In the genomic region with DNA sequence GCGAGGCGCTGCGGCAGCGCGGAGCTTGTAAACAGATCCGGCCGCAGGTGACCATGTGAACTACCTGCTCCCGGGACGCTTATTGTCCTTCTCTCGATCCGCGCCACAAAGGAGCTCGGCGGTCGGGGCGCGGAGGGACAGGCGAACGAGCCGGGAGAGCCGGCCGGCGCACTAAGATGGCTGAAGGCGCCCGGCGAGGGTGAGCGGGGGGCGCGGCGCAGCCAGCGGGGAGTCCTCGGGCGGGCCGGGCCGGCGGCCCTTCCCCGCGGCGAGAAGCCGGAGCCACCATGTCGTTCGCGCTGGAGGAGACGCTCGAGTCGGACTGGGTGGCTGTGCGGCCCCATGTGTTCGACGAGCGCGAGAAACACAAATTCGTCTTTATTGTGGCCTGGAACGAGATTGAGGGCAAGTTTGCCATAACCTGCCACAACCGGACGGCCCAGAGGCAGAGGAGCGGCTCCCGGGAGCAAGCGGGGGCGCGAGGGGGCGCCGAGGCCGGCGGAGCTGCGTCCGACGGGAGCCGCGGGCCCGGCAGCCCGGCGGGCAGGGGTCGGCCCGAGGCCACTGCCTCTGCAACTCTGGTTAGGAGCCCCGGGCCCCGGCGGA, we compare ENCODE assay signal across 8 cellular contexts. TPM values are rescaled to one million over a fixed set of nuclear protein-coding genes. Genes with fewer than 3 reads are reported as not detected.
DNase-seq lines count a peak whose midpoint lies in the region; ATAC-seq and TF ChIP-seq lines count a peak whose summit lies in the region.

No MANE protein-coding gene starts in this region.

- peak overlapping the region; percentile 77 for H2AFZ ChIP-seq in OCI-LY3 (ENCODE audit: low read depth, low read length)

- peak; percentile 55 for DNase-seq in activated CD8-positive, alpha-beta memory T cell treated with anti-CD3 and anti-CD28 coated beads, Interleukin-2, amount 10 ng/mL, durations not matched to agents 7 days and 5 days
- DNase-seq in activated CD8-positive, alpha-beta memory T cell treated with anti-CD3 and anti-CD28 coated beads for 24 hours: no peak
- DNase-seq in activated naive CD8-positive, alpha-beta T cell treated with anti-CD3 and anti-CD28 coated beads for 36 hours: peak; percentile 51
- DNase-seq in right atrium auricular region (ENCODE audit: low spot score): no peak
- DNase-seq in sciatic nerve (ENCODE audit: low spot score): no peak
- DNase-seq in NCI-H446 treated with DMSO at 0.1 percent for 48 hours (lab: John Stamatoyannopoulos, UW): no peak

- peaks cover 2% of the 10 kb centered on the region for H3K36me3 Mint-ChIP-seq in activated CD8-positive, alpha-beta memory T cell treated with anti-CD3 and anti-CD28 coated beads, Interleukin-2, amount 10 ng/mL, durations not matched to agents 7 days and 5 days
- H3K36me3 Mint-ChIP-seq in activated naive CD8-positive, alpha-beta T cell treated with anti-CD3 and anti-CD28 coated beads for 36 hours: peaks cover 3% of the 10 kb centered on the region

- no peaks in the 10 kb centered on the region for H3K9me3 Mint-ChIP-seq in activated CD8-positive, alpha-beta memory T cell treated with anti-CD3 and anti-CD28 coated beads, Interleukin-2, amount 10 ng/mL, durations not matched to agents 7 days and 5 days (ENCODE audit: low read depth)
- no peaks in the 10 kb centered on the region for H3K9me3 Mint-ChIP-seq in activated naive CD8-positive, alpha-beta T cell treated with anti-CD3 and anti-CD28 coated beads for 36 hours

- peaks cover 27% of the 10 kb centered on the region for H3K4me1 Mint-ChIP-seq in activated CD8-positive, alpha-beta memory T cell treated with anti-CD3 and anti-CD28 coated beads, Interleukin-2, amount 10 ng/mL, durations not matched to agents 7 days and 5 days
- H3K4me1 Mint-ChIP-seq in activated naive CD8-positive, alpha-beta T cell treated with anti-CD3 and anti-CD28 coated beads for 36 hours: peaks cover 25% of the 10 kb centered on the region

- peaks cover 22% of the 10 kb centered on the region for H3K79me2 ChIP-seq in OCI-LY3 (ENCODE audit: low read length)

- H3K9me3 ChIP-seq in OCI-LY3 (ENCODE audit: insufficient read depth, low read length): no peaks in the 10 kb centered on the region
- H3K9me3 ChIP-seq in right atrium auricular region: no peaks in the 10 kb centered on the region

- peak overlapping the region; percentile 75 for H3K9ac ChIP-seq in OCI-LY3 (ENCODE audit: low read length)

- H3K4me2 ChIP-seq in OCI-LY3 (ENCODE audit: low read length): peak overlapping the region; percentile 88

- peak; percentile 40 for ATAC-seq in activated CD8-positive, alpha-beta memory T cell treated with anti-CD3 and anti-CD28 coated beads, Interleukin-2, amount 10 ng/mL, durations not matched to agents 7 days and 5 days
- ATAC-seq in HG02852 (IDR thresholded peaks at IDR 0.05; ENCODE audit: unreplicated experiment): peak; percentile 26
- ATAC-seq in sciatic nerve: peak; percentile 4

- CTCF ChIA-PET in activated CD8-positive, alpha-beta memory T cell treated with anti-CD3 and anti-CD28 coated beads, Interleukin-2, amount 10 ng/mL, durations not matched to agents 7 days and 5 days (lab: Charles Lee): interaction anchor here (0.8 to 1.9 kb wide), 2 partner anchors 11 to 13 kb away, joined by 3 to 4 read pairs; no protein-coding TSS in a partner anchor

- peak overlapping the region; percentile 94 for H3K4me3 ChIP-seq in OCI-LY3 (ENCODE audit: low read length)
- peak overlapping the region; percentile 66 to 70 for H3K4me3 ChIP-seq in right atrium auricular region

- H3K4me1 ChIP-seq in OCI-LY3 (ENCODE audit: low read length) (peaks cover 15% of the 10 kb centered on the region), right atrium auricular region (peaks cover 0 to 26% of the 10 kb centered on the region in 2 donors)

- peak overlapping the region; percentile 93 for H3K4me3 Mint-ChIP-seq in activated CD8-positive, alpha-beta memory T cell treated with anti-CD3 and anti-CD28 coated beads, Interleukin-2, amount 10 ng/mL, durations not matched to agents 7 days and 5 days
- H3K4me3 Mint-ChIP-seq in activated naive CD8-positive, alpha-beta T cell treated with anti-CD3 and anti-CD28 coated beads for 36 hours: peak overlapping the region; percentile 88

- H3K27me3 ChIP-seq in OCI-LY3 (ENCODE audit: low read depth, low read length) (no peaks in the 10 kb centered on the region), right atrium auricular region (no peaks in the 10 kb centered on the region)

- TF ChIP-seq CTCF in OCI-LY3 (IDR thresholded peaks at IDR 0.05; ENCODE audit: low read depth, low read length) (no peak), right atrium auricular region (IDR thresholded peaks at IDR 0.05) (no peak)

- no peaks in the 10 kb centered on the region for H3K27me3 Mint-ChIP-seq in activated CD8-positive, alpha-beta memory T cell treated with anti-CD3 and anti-CD28 coated beads, Interleukin-2, amount 10 ng/mL, durations not matched to agents 7 days and 5 days
- no peaks in the 10 kb centered on the region for H3K27me3 Mint-ChIP-seq in activated naive CD8-positive, alpha-beta T cell treated with anti-CD3 and anti-CD28 coated beads for 36 hours

- H3K36me3 ChIP-seq in OCI-LY3 (replicated peaks; ENCODE audit: low read depth, low read length) (no peaks in the 10 kb centered on the region), right atrium auricular region (no peaks in the 10 kb centered on the region)

- peak overlapping the region; percentile 90 for H3K27ac Mint-ChIP-seq in activated CD8-positive, alpha-beta memory T cell treated with anti-CD3 and anti-CD28 coated beads, Interleukin-2, amount 10 ng/mL, durations not matched to agents 7 days and 5 days
- peak overlapping the region; percentile 86 for H3K27ac Mint-ChIP-seq in activated naive CD8-positive, alpha-beta T cell treated with anti-CD3 and anti-CD28 coated beads for 36 hours

- peaks cover 10% of the 10 kb centered on the region; the same call in 1 of the 2 replicates for H4K20me1 ChIP-seq in OCI-LY3 (ENCODE audit: insufficient read depth, low read length)

- intact Hi-C loops in sciatic nerve (cut with DNase I): loop anchor here (5.0 kb wide), 1 partner anchor 1831 kb away; no protein-coding TSS in a partner anchor

- peak overlapping the region; percentile 27; the same call in 1 of the 2 replicates for H3K27ac ChIP-seq in OCI-LY3 (ENCODE audit: low read length)
- peak overlapping the region; percentile 94 to 95 for H3K27ac ChIP-seq in right atrium auricular region

RNA-seq across cellular contexts. Expression of gene JMY, which starts 0.5 kb away (rescaled TPM):
- 1 to 10 TPM; 5.1 to 6.1 TPM for total RNA-seq in activated CD8-positive, alpha-beta memory T cell treated with anti-CD3 and anti-CD28 coated beads, Interleukin-2, amount 10 ng/mL, durations not matched to agents 7 days and 5 days
- 1 to 10 TPM; 4.3 to 4.6 TPM for total RNA-seq in activated naive CD8-positive, alpha-beta T cell treated with anti-CD3 and anti-CD28 coated beads for 36 hours
- total RNA-seq in right atrium auricular region (10 to 100 TPM; 10.6 to 13.6 TPM), sciatic nerve (20.6 TPM)

Comparison
In these comparisons a context has a peak if more than half of its experiments do, and no peak if none do; other contexts are left out.
1. DNase-seq: peak in activated CD8-positive, alpha-beta memory T cell treated with anti-CD3 and anti-CD28 coated beads, Interleukin-2, amount 10 ng/mL, durations not matched to agents 7 days and 5 days (single experiment) and activated naive CD8-positive, alpha-beta T cell treated with anti-CD3 and anti-CD28 coated beads for 36 hours (single experiment); none in activated CD8-positive, alpha-beta memory T cell treated with anti-CD3 and anti-CD28 coated beads for 24 hours (single experiment), right atrium auricular region (single experiment), sciatic nerve (single experiment) and NCI-H446 treated with DMSO at 0.1 percent for 48 hours (single experiment).
2. Peak in every context shown above with its lines, with median percentiles within 50 percentile points of each other: ATAC-seq.